2 cellular contexts compared by ENCODE assay signal in the genomic region with DNA sequence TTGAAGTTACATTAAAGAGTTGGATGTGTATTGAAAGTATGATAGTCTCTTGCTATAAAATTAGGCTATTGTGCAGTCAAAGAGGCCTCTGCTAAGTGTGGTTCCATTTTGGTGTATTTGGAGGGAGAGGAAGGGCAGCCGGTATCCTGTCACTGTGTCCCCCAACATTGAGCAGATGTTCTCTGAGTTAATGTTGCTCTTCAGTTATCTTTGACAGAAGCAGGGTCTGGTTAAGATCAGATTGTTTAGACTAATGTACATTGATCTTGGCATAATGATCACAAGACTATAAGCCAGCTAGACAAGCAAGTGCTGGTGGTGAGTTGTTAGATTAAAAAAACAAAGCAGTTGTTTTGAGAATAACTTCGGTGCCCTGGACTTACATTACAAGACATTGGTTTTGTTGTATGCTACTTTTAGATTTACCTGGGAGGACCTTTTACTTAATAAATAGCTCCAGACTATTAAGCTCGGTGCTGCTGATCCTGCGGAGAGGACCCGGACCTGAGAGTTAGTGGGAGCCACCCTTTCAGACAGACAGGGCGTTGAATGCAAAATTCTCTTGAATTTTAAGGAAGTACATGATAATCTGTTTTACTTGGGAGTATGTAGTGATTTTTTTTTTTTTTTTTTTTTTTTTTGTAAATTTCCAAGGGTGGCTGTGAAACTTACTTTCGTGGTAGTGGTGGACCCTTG.
TF ChIP-seq lines count a peak whose summit lies in the region.

No MANE protein-coding gene starts in this region.

TF ChIP-seq in GM23338, 12 proteins besides CTCF, POLR2A, EP300 and RAD21 (continued from another document):
- TF ChIP-seq STAT1 (IDR thresholded peaks at IDR 0.05; ENCODE audit: unreplicated experiment) (no peak), JUNB (IDR thresholded peaks at IDR 0.05; ENCODE audit: unreplicated experiment) (no peak), POLR2AphosphoS5 (IDR thresholded peaks at IDR 0.05; ENCODE audit: low read depth) (no peak), EZH2phosphoT487 (IDR thresholded peaks at IDR 0.05; ENCODE audit: unreplicated experiment) (no peak), ZNF114 (CRISPR knock-in tag; IDR thresholded peaks at IDR 0.05) (no peak), ZNF331 (CRISPR knock-in tag; IDR thresholded peaks at IDR 0.05; ENCODE audit: low read depth) (no peak), ETS1 (IDR thresholded peaks at IDR 0.05) (no peak), CREB1 (CRISPR knock-in tag; IDR thresholded peaks at IDR 0.05; ENCODE audit: low read depth) (no peak), NANOG (IDR thresholded peaks at IDR 0.05; ENCODE audit: borderline replicate concordance) (no peak)
- TF ChIP-seq, protein P1, sequence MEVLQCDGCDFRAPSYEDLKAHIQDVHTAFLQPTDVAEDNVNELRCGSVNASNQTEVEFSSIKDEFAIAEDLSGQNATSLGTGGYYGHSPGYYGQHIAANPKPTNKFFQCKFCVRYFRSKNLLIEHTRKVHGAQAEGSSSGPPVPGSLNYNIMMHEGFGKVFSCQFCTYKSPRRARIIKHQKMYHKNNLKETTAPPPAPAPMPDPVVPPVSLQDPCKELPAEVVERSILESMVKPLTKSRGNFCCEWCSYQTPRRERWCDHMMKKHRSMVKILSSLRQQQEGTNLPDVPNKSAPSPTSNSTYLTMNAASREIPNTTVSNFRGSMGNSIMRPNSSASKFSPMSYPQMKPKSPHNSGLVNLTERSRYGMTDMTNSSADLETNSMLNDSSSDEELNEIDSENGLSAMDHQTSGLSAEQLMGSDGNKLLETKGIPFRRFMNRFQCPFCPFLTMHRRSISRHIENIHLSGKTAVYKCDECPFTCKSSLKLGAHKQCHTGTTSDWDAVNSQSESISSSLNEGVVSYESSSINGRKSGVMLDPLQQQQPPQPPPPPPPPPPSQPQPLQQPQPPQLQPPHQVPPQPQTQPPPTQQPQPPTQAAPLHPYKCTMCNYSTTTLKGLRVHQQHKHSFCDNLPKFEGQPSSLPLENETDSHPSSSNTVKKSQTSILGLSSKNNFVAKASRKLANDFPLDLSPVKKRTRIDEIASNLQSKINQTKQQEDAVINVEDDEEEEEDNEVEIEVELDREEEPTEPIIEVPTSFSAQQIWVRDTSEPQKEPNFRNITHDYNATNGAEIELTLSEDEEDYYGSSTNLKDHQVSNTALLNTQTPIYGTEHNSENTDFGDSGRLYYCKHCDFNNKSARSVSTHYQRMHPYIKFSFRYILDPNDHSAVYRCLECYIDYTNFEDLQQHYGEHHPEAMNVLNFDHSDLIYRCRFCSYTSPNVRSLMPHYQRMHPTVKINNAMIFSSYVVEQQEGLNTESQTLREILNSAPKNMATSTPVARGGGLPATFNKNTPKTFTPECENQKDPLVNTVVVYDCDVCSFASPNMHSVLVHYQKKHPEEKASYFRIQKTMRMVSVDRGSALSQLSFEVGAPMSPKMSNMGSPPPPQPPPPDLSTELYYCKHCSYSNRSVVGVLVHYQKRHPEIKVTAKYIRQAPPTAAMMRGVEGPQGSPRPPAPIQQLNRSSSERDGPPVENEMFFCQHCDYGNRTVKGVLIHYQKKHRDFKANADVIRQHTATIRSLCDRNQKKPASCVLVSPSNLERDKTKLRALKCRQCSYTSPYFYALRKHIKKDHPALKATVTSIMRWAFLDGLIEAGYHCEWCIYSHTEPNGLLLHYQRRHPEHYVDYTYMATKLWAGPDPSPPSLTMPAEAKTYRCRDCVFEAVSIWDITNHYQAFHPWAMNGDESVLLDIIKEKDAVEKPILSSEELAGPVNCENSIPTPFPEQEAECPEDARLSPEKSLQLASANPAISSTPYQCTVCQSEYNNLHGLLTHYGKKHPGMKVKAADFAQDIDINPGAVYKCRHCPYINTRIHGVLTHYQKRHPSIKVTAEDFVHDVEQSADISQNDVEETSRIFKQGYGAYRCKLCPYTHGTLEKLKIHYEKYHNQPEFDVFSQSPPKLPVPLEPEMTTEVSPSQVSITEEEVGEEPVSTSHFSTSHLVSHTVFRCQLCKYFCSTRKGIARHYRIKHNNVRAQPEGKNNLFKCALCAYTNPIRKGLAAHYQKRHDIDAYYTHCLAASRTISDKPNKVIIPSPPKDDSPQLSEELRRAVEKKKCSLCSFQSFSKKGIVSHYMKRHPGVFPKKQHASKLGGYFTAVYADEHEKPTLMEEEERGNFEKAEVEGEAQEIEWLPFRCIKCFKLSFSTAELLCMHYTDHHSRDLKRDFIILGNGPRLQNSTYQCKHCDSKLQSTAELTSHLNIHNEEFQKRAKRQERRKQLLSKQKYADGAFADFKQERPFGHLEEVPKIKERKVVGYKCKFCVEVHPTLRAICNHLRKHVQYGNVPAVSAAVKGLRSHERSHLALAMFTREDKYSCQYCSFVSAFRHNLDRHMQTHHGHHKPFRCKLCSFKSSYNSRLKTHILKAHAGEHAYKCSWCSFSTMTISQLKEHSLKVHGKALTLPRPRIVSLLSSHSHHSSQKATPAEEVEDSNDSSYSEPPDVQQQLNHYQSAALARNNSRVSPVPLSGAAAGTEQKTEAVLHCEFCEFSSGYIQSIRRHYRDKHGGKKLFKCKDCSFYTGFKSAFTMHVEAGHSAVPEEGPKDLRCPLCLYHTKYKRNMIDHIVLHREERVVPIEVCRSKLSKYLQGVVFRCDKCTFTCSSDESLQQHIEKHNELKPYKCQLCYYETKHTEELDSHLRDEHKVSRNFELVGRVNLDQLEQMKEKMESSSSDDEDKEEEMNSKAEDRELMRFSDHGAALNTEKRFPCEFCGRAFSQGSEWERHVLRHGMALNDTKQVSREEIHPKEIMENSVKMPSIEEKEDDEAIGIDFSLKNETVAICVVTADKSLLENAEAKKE (CRISPR knock-in tag; IDR thresholded peaks at IDR 0.05) = no peak

TF ChIP-seq in WTC11, 78 proteins besides CTCF, POLR2A, EP300 and RAD21 (continued from another document):
- no peak for TF ChIP-seq ZNF532 (CRISPR knock-in tag; IDR thresholded peaks at IDR 0.05; ENCODE audit: borderline replicate concordance)
- no peak for TF ChIP-seq ZNF317 (CRISPR knock-in tag; IDR thresholded peaks at IDR 0.05; ENCODE audit: borderline replicate concordance, low read depth)
- TF ChIP-seq NR3C1 (CRISPR knock-in tag; conservative IDR thresholded peaks at IDR 0.05; ENCODE audit: low read depth) = no peak
- TF ChIP-seq ETV6 (CRISPR knock-in tag; IDR thresholded peaks at IDR 0.05) = no peak
- TF ChIP-seq, protein P2, sequence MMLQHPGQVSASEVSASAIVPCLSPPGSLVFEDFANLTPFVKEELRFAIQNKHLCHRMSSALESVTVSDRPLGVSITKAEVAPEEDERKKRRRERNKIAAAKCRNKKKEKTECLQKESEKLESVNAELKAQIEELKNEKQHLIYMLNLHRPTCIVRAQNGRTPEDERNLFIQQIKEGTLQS (CRISPR knock-in tag; conservative IDR thresholded peaks at IDR 0.05) = no peak
- no peak for TF ChIP-seq SMAD3 (CRISPR knock-in tag; IDR thresholded peaks at IDR 0.05; ENCODE audit: borderline replicate concordance)
- no peak for TF ChIP-seq NR1H2 (CRISPR knock-in tag; IDR thresholded peaks at IDR 0.05)
- TF ChIP-seq, protein P3, sequence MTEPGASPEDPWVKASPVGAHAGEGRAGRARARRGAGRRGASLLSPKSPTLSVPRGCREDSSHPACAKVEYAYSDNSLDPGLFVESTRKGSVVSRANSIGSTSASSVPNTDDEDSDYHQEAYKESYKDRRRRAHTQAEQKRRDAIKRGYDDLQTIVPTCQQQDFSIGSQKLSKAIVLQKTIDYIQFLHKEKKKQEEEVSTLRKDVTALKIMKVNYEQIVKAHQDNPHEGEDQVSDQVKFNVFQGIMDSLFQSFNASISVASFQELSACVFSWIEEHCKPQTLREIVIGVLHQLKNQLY (CRISPR knock-in tag; IDR thresholded peaks at IDR 0.05) = no peak
- TF ChIP-seq CBFB (CRISPR knock-in tag; IDR thresholded peaks at IDR 0.05; ENCODE audit: low read depth) = no peak
- TF ChIP-seq SMAD4 (CRISPR knock-in tag; IDR thresholded peaks at IDR 0.05) = no peak
- TF ChIP-seq FOXP1 (CRISPR knock-in tag; IDR thresholded peaks at IDR 0.05; ENCODE audit: borderline replicate concordance) = no peak
- TF ChIP-seq KAT7 (CRISPR knock-in tag; IDR thresholded peaks at IDR 0.05; ENCODE audit: borderline replicate concordance) = no peak
- TF ChIP-seq, protein P4, sequence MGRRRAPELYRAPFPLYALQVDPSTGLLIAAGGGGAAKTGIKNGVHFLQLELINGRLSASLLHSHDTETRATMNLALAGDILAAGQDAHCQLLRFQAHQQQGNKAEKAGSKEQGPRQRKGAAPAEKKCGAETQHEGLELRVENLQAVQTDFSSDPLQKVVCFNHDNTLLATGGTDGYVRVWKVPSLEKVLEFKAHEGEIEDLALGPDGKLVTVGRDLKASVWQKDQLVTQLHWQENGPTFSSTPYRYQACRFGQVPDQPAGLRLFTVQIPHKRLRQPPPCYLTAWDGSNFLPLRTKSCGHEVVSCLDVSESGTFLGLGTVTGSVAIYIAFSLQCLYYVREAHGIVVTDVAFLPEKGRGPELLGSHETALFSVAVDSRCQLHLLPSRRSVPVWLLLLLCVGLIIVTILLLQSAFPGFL (CRISPR knock-in tag; IDR thresholded peaks at IDR 0.05; ENCODE audit: borderline replicate concordance) = no peak
- TF ChIP-seq, protein P5, sequence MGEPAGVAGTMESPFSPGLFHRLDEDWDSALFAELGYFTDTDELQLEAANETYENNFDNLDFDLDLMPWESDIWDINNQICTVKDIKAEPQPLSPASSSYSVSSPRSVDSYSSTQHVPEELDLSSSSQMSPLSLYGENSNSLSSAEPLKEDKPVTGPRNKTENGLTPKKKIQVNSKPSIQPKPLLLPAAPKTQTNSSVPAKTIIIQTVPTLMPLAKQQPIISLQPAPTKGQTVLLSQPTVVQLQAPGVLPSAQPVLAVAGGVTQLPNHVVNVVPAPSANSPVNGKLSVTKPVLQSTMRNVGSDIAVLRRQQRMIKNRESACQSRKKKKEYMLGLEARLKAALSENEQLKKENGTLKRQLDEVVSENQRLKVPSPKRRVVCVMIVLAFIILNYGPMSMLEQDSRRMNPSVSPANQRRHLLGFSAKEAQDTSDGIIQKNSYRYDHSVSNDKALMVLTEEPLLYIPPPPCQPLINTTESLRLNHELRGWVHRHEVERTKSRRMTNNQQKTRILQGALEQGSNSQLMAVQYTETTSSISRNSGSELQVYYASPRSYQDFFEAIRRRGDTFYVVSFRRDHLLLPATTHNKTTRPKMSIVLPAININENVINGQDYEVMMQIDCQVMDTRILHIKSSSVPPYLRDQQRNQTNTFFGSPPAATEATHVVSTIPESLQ (CRISPR knock-in tag; IDR thresholded peaks at IDR 0.05) = no peak
- TF ChIP-seq, protein P6, sequence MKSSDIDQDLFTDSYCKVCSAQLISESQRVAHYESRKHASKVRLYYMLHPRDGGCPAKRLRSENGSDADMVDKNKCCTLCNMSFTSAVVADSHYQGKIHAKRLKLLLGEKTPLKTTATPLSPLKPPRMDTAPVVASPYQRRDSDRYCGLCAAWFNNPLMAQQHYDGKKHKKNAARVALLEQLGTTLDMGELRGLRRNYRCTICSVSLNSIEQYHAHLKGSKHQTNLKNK (CRISPR knock-in tag; IDR thresholded peaks at IDR 0.05) = no peak
